Comparison of ENCODE assay signal across 30 cellular contexts in the genomic region with DNA sequence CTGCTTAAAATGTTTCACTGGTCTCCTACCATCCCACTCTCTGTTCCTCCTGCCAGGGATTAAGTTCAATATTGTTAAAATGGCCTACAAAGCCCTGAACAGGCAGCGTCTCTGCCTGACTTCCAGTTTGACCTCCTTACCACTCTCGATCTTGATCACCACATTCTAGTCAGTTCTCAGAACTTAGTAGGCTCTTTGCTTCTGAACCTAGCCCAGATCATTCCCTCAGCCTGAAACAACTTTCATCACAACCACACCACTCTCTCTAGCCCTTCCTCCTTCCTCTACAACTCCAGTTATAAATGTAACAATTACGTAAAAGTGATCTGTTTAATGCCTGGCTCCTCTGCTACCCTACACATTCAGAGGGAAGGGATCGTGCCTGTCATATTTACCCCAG.
"Had no signal": no experiment of that assay in that cellular context is flagged by ENCODE, and none has a peak within 500 bp of the region (broad histone marks: within the 10 kb centered on the region; RNA-seq: fewer than 3 reads in every experiment).

No MANE protein-coding gene starts in this region.

- H3K27me3 ChIP-seq: ascending aorta, body of pancreas, SJCRH30 had no signal

- H3K4me3 ChIP-seq: ascending aorta, body of pancreas, coronary artery, SJCRH30 had no signal

- DNase-seq: activated CD4-positive, alpha-beta T cell treated with anti-CD3 and anti-CD28 coated beads for 48 hours; activated CD4-positive, alpha-beta T cell treated with anti-CD3 and anti-CD28 coated beads, Interleukin-2, amount 50 U/mL, for 4 hours; activated CD4-positive, CD25-positive, alpha-beta regulatory T cell treated with anti-CD3 and anti-CD28 coated beads, Interleukin-2, amount 50 U/mL, for 72 hours; activated CD8-positive, alpha-beta memory T cell treated with anti-CD3 and anti-CD28 coated beads, Interleukin-2, amount 50 U/mL, for 48 hours; activated CD8-positive, alpha-beta T cell treated with anti-CD3 and anti-CD28 coated beads, Interleukin-2, amount 10 ng/mL, durations not matched to agents 7 days and 5 days; activated effector memory CD4-positive, alpha-beta T cell treated with Interleukin-2 at 50 U/mL for 16 hours; activated naive CD4-positive, alpha-beta T cell; activated naive CD8-positive, alpha-beta T cell treated with anti-CD3 and anti-CD28 coated beads, Interleukin-2, amount 50 U/mL, for 24 hours; activated T-cell treated with anti-CD3 and anti-CD28 coated beads, Interleukin-2, amount 50 U/mL, for 1 hour; amniotic stem cell; body of pancreas; central memory CD4-positive, alpha-beta T cell; Karpas-422; NCI-H1105; NCI-H1436; NCI-H1694 treated with DMSO at 0.1 percent for 48 hours; NCI-H2081; NCI-H446; NCI-H524; OCI-M1; Right ventricle myocardium superior; SJCRH30; SW 1271 had no signal

- H3K27ac Mint-ChIP-seq: activated CD8-positive, alpha-beta T cell treated with anti-CD3 and anti-CD28 coated beads, Interleukin-2, amount 10 ng/mL, durations not matched to agents 7 days and 5 days; activated naive CD4-positive, alpha-beta T cell treated with anti-CD3 and anti-CD28 coated beads, Interleukin-2, amount 50 U/mL, for 24 hours; activated naive CD8-positive, alpha-beta T cell treated with anti-CD3 and anti-CD28 coated beads, Interleukin-2, amount 50 U/mL, for 24 hours; T-helper 1 cell treated with Interleukin-12 subunit alpha and Interleukin-12 subunit beta and Interleukin-4 antibody, amounts not matched to agents 30 μg/mL and 1 μg/mL, for 36 hours; WTC11 had no signal

- H3K4me3 Mint-ChIP-seq: activated CD8-positive, alpha-beta T cell treated with anti-CD3 and anti-CD28 coated beads, Interleukin-2, amount 10 ng/mL, durations not matched to agents 7 days and 5 days; activated naive CD4-positive, alpha-beta T cell treated with anti-CD3 and anti-CD28 coated beads, Interleukin-2, amount 50 U/mL, for 24 hours; activated naive CD8-positive, alpha-beta T cell treated with anti-CD3 and anti-CD28 coated beads, Interleukin-2, amount 50 U/mL, for 24 hours; WTC11 had no signal

- H3K36me3 ChIP-seq: ascending aorta had no signal

- H3K9me3 ChIP-seq: ascending aorta, body of pancreas, SJCRH30 had no signal

- H3K4me1 ChIP-seq: ascending aorta, SJCRH30 had no signal

- H3K9me3 Mint-ChIP-seq: activated naive CD4-positive, alpha-beta T cell treated with anti-CD3 and anti-CD28 coated beads, Interleukin-2, amount 50 U/mL, for 24 hours had no signal

- ATAC-seq: activated CD8-positive, alpha-beta T cell treated with anti-CD3 and anti-CD28 coated beads, Interleukin-2, amount 10 ng/mL, durations not matched to agents 7 days and 5 days; activated naive CD8-positive, alpha-beta T cell treated with anti-CD3 and anti-CD28 coated beads, Interleukin-2, amount 50 U/mL, for 24 hours; body of pancreas; Panc1; SK-N-SH treated with all-trans-retinoic acid at 6 μM for 48 hours; WTC11 had no signal
